Comparison of ENCODE assay signal across 8 cellular contexts in genomic region chr1:210239295-210240155, GRCh38. TPM values are rescaled to one million over a fixed set of nuclear protein-coding genes. Genes with fewer than 3 reads are reported as not detected.
A peak's percentile ranks its signal among the peaks of the same experiment; 100 is the strongest.
DNase-seq lines count a peak whose midpoint lies in the region; ATAC-seq lines count a peak whose summit lies in the region.

No MANE protein-coding gene starts in this region.

- H4K8ac ChIP-seq in trophoblast cell (ENCODE audit: low read depth, low read length): no peak overlapping the region

- H2AK5ac ChIP-seq in trophoblast cell (ENCODE audit: low read length): no peak overlapping the region

- H2BK12ac ChIP-seq in trophoblast cell (ENCODE audit: low read length): no peak overlapping the region

- DNase-seq in EL (peak; percentile 91), OCI-M1 (lab: John Stamatoyannopoulos, UW) (peak; percentile 8), fibroblast of gingiva (ENCODE audit: low read depth) (peak; percentile 56), trophoblast cell (peak; percentile 43 to 65), NCI-H345 treated with DMSO at 0.1 percent for 48 hours (lab: John Stamatoyannopoulos, UW; ENCODE audit: unreplicated experiment) (no peak)
- DNase-seq in activated T-cell treated with anti-CD3 and anti-CD28 coated beads, Interleukin-2, amount 50 U/mL, for 4 hours: no peak

- H3K23ac ChIP-seq in trophoblast cell (ENCODE audit: low read length): no peak overlapping the region

- no peak overlapping the region for H3K4me3 ChIP-seq in trophoblast cell (ENCODE audit: low read depth, low read length)

- H3K4me3 Mint-ChIP-seq in activated T-cell treated with anti-CD3 and anti-CD28 coated beads, Interleukin-2, amount 50 U/mL, for 4 hours: no peak overlapping the region

- H3K4me1 Mint-ChIP-seq in activated T-cell treated with anti-CD3 and anti-CD28 coated beads, Interleukin-2, amount 50 U/mL, for 4 hours (ENCODE audit: low read depth): peaks cover 1% of the 10 kb centered on the region

- no peaks in the 10 kb centered on the region for H3K9me3 Mint-ChIP-seq in activated T-cell treated with anti-CD3 and anti-CD28 coated beads, Interleukin-2, amount 50 U/mL, for 4 hours

- no peak overlapping the region for H2AFZ ChIP-seq in trophoblast cell (ENCODE audit: insufficient read depth, low read length, poor library complexity)

- H3K79me1 ChIP-seq in trophoblast cell (ENCODE audit: low read length): peaks cover 3% of the 10 kb centered on the region

- H3K14ac ChIP-seq in trophoblast cell (ENCODE audit: low read length): no peak overlapping the region

- no peak overlapping the region for H3K4ac ChIP-seq in trophoblast cell (ENCODE audit: low read depth, low read length)

- H3K36me3 ChIP-seq in trophoblast cell (ENCODE audit: control insufficient read depth in 1 of 2, insufficient read depth in 2 of 2, low read length in 2 of 2): peaks cover 16 to 25% of the 10 kb centered on the region in 2 experiments

- no peak overlapping the region for H2BK120ac ChIP-seq in trophoblast cell (ENCODE audit: insufficient read depth, low read length, poor library complexity)

- H3K4me2 ChIP-seq in trophoblast cell (ENCODE audit: low read length): no peak overlapping the region

- H3K4me1 ChIP-seq in trophoblast cell (ENCODE audit: control insufficient read depth in 1 of 2, insufficient read depth in 2 of 2, low read length in 2 of 2): peaks cover 7 to 8% of the 10 kb centered on the region in 2 experiments

- peaks cover 68% of the 10 kb centered on the region for H3K27me3 Mint-ChIP-seq in activated T-cell treated with anti-CD3 and anti-CD28 coated beads, Interleukin-2, amount 50 U/mL, for 4 hours (ENCODE audit: low read depth)

- ATAC-seq in GM18858 (IDR thresholded peaks at IDR 0.05; ENCODE audit: unreplicated experiment): no peak
- no peak for ATAC-seq in activated T-cell treated with anti-CD3 and anti-CD28 coated beads, Interleukin-2, amount 50 U/mL, for 4 hours
- no peak for ATAC-seq in HG02938 (IDR thresholded peaks at IDR 0.05; ENCODE audit: unreplicated experiment)

- H4K12ac ChIP-seq in trophoblast cell (ENCODE audit: low read depth, low read length): no peak overlapping the region

- no peak overlapping the region for H3K27ac ChIP-seq in trophoblast cell (ENCODE audit: low read depth, low read length)

- no peak overlapping the region for H3K9ac ChIP-seq in trophoblast cell (ENCODE audit: low read length)

- H3K18ac ChIP-seq in trophoblast cell (ENCODE audit: low read length): no peak overlapping the region

- no peaks in the 10 kb centered on the region for H3K9me3 ChIP-seq in trophoblast cell (ENCODE audit: insufficient read depth, low read depth, low read length)

- WGBS in trophoblast cell (ENCODE audit: extremely low coverage, insufficient coverage, insufficient read length): no CpG with 5 or more reads among the region's 7 CpGs

- H2BK5ac ChIP-seq in trophoblast cell (ENCODE audit: low read depth, low read length, poor library complexity): no peak overlapping the region

- H3K36me3 Mint-ChIP-seq in activated T-cell treated with anti-CD3 and anti-CD28 coated beads, Interleukin-2, amount 50 U/mL, for 4 hours (ENCODE audit: insufficient read depth): no peaks in the 10 kb centered on the region

- no peaks in the 10 kb centered on the region for H3K27me3 ChIP-seq in trophoblast cell (ENCODE audit: insufficient read depth, low read length)

- H3K79me2 ChIP-seq in trophoblast cell (ENCODE audit: control insufficient read depth, insufficient read depth, low read length, poor library complexity): no peaks in the 10 kb centered on the region

- no peak overlapping the region for H4K91ac ChIP-seq in trophoblast cell (ENCODE audit: low read depth, low read length)

RNA-seq across cellular contexts. Expression of gene SERTAD4, which starts 6.9 kb away (rescaled TPM):
- polyA plus RNA-seq in trophoblast cell (2013): 22.0 and 22.1 TPM in 2 replicates
- total RNA-seq in activated T-cell treated with anti-CD3 and anti-CD28 coated beads, Interleukin-2, amount 50 U/mL, for 4 hours: not detected

Comparison
In these comparisons a context has a peak if more than half of its experiments do, and no peak if none do; other contexts are left out.
1. DNase-seq: peak in EL (single experiment), OCI-M1 (single experiment), fibroblast of gingiva (single experiment) and trophoblast cell (2 of 2); none in NCI-H345 treated with DMSO at 0.1 percent for 48 hours (single experiment) and activated T-cell treated with anti-CD3 and anti-CD28 coated beads, Interleukin-2, amount 50 U/mL, for 4 hours (single experiment).